In genomic region chr10:99658622-99659030, GRCh38 we compare ENCODE assay signal across 1 cellular context.
TF ChIP-seq lines count a peak whose summit lies in the region.

No MANE protein-coding gene starts in this region.

TF ChIP-seq in HEK293, 187 proteins besides CTCF, POLR2A, EP300 and RAD21 (continued from another document):
- TF ChIP-seq ATF2 (tag by site-specific recombination; IDR thresholded peaks at IDR 0.05; ENCODE audit: low read depth): peak; percentile 23; the same call in 1 of the 2 replicates
